ENCODE assay signal across 9 cellular contexts in genomic region chr16:7339700-7340099, GRCh38. TPM values are rescaled to one million over a fixed set of nuclear protein-coding genes. Genes with fewer than 3 reads are reported as not detected.
"Had no signal": no experiment of that assay in that cellular context is flagged by ENCODE, and none has a peak within 500 bp of the region (broad histone marks: within the 10 kb centered on the region; RNA-seq: fewer than 3 reads in every experiment).

No MANE protein-coding gene starts in this region.

- ATAC-seq: HCT116 had no signal

- DNase-seq: GM23248, GOT3, H7, HFFc6, IMR-90 had no signal

- H3K4me1 ChIP-seq: HAP-1 had no signal

- H3K4me3 ChIP-seq: GM23248, HAP-1 had no signal

- H3K27ac ChIP-seq: GM23248 had no signal

- H3K9me3 ChIP-seq: HAP-1 had no signal

- H3K36me3 ChIP-seq: HAP-1 had no signal

RNA-seq across cellular contexts. Expression of gene RBFOX1, which starts 7.1 kb away (rescaled TPM):
- total RNA-seq: GM23248, H4, HFFc6, HT-29, IMR-90 had no signal
- polyA plus RNA-seq: GM23248, IMR-90 had no signal
